ENCODE assay signal across 9 cellular contexts in genomic region chr1:22141493-22141892, GRCh38.
DNase-seq lines count a peak whose midpoint lies in the region; ATAC-seq and TF ChIP-seq lines count a peak whose summit lies in the region.
"Had no signal": no experiment of that assay in that cellular context is flagged by ENCODE, and none has a peak within 500 bp of the region (broad histone marks: within the 10 kb centered on the region; RNA-seq: fewer than 3 reads in every experiment).

No MANE protein-coding gene starts in this region.

- TF ChIP-seq CTCF in VCaP (conservative IDR thresholded peaks at IDR 0.05) = no peak
- TF ChIP-seq CTCF in GM13977 (IDR thresholded peaks at IDR 0.05; ENCODE audit: extremely low read depth, insufficient read depth, missing control alignments) = no peak
- no peak for TF ChIP-seq CTCF in GM20000 (IDR thresholded peaks at IDR 0.05; ENCODE audit: extremely low read depth, missing control alignments)

- DNase-seq in DMS 273 (lab: John Stamatoyannopoulos, UW; ENCODE audit: unreplicated experiment) (peak; percentile 58), DMS 273 treated with DMSO at 0.1 percent for 48 hours (lab: John Stamatoyannopoulos, UW) (no peak), GM13977 (ENCODE audit: low spot score) (no peak), GM20000 (ENCODE audit: low spot score) (no peak)

- ATAC-seq in HG03097 (IDR thresholded peaks at IDR 0.05; ENCODE audit: low FRiP score, unreplicated experiment) = no peak

- no peak overlapping the region for H3K9ac ChIP-seq in rectal smooth muscle tissue (ENCODE audit: low read length)

- peaks cover 2% of the 10 kb centered on the region for H3K4me1 ChIP-seq in rectal smooth muscle tissue (ENCODE audit: control insufficient read depth, insufficient read depth, low read length)

- H3K4me3 ChIP-seq in iPS-11a (ENCODE audit: low read depth, low read length) (peak overlapping the region; percentile 13), rectal smooth muscle tissue (ENCODE audit: low read length) (peak overlapping the region; percentile 52)

- H3K27me3 ChIP-seq in rectal smooth muscle tissue (ENCODE audit: control insufficient read depth, insufficient read depth, low read length) = peaks cover 14% of the 10 kb centered on the region

- H3K36me3 ChIP-seq in rectal smooth muscle tissue (ENCODE audit: control insufficient read depth, insufficient read depth, low read length) = no peaks in the 10 kb centered on the region

- in situ Hi-C loops in GM13977 (cut with MboI; ENCODE audit: low pct_unique_long_range_greater_than_20kb, low sequenced_read_pairs, unreplicated experiment) = loop anchor here (25.0 kb wide), 1 partner anchor 496 kb away; the partner anchor contains the start of genes C1QA and C1QC

- H3K27ac ChIP-seq in VCaP (peak overlapping the region; percentile 73; the same call in 1 of the 2 replicates), rectal smooth muscle tissue (ENCODE audit: low read depth, low read length) (no peak overlapping the region)
- H3K27ac ChIP-seq: 22Rv1 had no signal
